ENCODE assay signal across 8 cellular contexts in the genomic region with DNA sequence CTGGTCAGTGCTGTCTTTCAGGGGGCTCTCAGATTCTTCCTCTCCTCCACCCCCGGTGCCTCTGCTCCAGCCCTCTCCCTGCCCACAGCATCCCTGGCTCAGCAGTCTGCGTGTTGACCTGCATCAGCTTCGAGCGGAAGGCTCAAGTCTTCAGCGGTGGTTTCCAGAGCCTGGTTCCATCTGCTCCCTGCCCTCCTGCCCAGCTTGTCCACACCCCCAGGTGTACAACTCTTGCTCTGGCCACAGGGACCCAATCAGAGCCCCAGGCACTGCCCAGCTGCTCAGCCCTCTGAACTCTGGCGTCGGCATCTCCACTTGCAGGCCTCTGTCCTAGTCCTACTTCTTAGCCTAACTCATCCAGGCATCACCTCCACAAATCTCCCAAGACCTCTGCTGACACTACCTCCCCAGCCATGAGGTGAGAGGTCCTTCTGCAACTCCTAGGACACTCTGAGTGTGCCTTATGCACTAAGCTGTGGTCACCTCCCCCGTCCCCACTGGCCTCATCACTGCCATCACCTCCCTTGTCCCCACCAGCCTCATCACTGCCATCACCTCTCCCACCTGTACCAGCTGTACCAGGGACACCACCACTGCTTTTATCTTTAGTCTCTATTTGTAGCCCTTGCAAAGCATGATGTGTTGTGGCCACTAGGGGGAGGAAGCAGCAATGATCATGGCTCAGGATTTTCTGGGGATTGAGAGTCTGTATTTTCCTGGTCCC.
DNase-seq lines count a peak whose midpoint lies in the region; ATAC-seq and TF ChIP-seq lines count a peak whose summit lies in the region.

No MANE protein-coding gene starts in this region.

- intact Hi-C loops in Caco-2 (cut with micrococcal nuclease; ENCODE audit: unreplicated experiment): loop anchor here (1.0 to 5.0 kb wide), 3 partner anchors 61 to 280 kb away; a partner anchor contains a TSS

- peak; percentile 82 to 93 for TF ChIP-seq CTCF in Caco-2 (IDR thresholded peaks at IDR 0.05; ENCODE audit: insufficient read depth in 1 of 2, low read depth in 1 of 2, low read length in 1 of 2, severe bottlenecking in 1 of 2, unreplicated experiment in 1 of 2)
- peak; percentile 95 for TF ChIP-seq CTCF in cardiac muscle cell (IDR thresholded peaks at IDR 0.05; ENCODE audit: low read depth, low read length)

- peak; percentile 60 to 71 for DNase-seq in Caco-2
- peak; percentile 21 to 64 for DNase-seq in HAP-1 (ENCODE audit: low spot score in 2 of 2)
- DNase-seq in NT2/D1 (ENCODE audit: low read depth, low spot score): peak; percentile 49
- DNase-seq in activated naive CD4-positive, alpha-beta T cell treated with anti-CD3 and anti-CD28 coated beads, Interleukin-2, amount 10 ng/mL, durations not matched to agents 7 days and 5 days: peak; percentile 60
- DNase-seq in cardiac muscle cell (ENCODE audit: low read depth in 1 of 2, low spot score in 1 of 2): peak; percentile 68 to 73
- peak; percentile 39 for DNase-seq in retina

- no TSS peak for BruUV-seq in Caco-2 (replicated peaks; lab: Mats Ljungman, UMichigan)

- H3K4me1 ChIP-seq in Caco-2: no peaks in the 10 kb centered on the region
- H3K4me1 ChIP-seq in HAP-1: no peaks in the 10 kb centered on the region
- peaks cover 11% of the 10 kb centered on the region for H3K4me1 ChIP-seq in NT2/D1 (ENCODE audit: insufficient read depth, insufficient read length)
- H3K4me1 ChIP-seq in cardiac muscle cell (ENCODE audit: low read depth): peaks cover 4% of the 10 kb centered on the region

- H3K27me3 ChIP-seq in Caco-2 (replicated peaks; ENCODE audit: control insufficient read depth, insufficient read depth, low read length): no peaks in the 10 kb centered on the region
- no peaks in the 10 kb centered on the region for H3K27me3 ChIP-seq in HAP-1 (ENCODE audit: low read depth)
- no peaks in the 10 kb centered on the region for H3K27me3 ChIP-seq in NT2/D1 (ENCODE audit: insufficient read depth, insufficient read length)
- no peaks in the 10 kb centered on the region for H3K27me3 ChIP-seq in cardiac muscle cell

- H3K4me3 ChIP-seq in Caco-2 (ENCODE audit: low read depth, low read length) (no peak overlapping the region), HAP-1 (no peak overlapping the region), NT2/D1 (ENCODE audit: insufficient read length, low read depth) (no peak overlapping the region), cardiac muscle cell (no peak overlapping the region)

- H3K4me3 Mint-ChIP-seq in Caco-2 (ENCODE audit: unreplicated experiment): no peak overlapping the region
- H3K4me3 Mint-ChIP-seq in activated naive CD4-positive, alpha-beta T cell treated with anti-CD3 and anti-CD28 coated beads, Interleukin-2, amount 10 ng/mL, durations not matched to agents 7 days and 5 days: no peak overlapping the region

- ATAC-seq in GM21447 (IDR thresholded peaks at IDR 0.05; ENCODE audit: unreplicated experiment): no peak
- no peak for ATAC-seq in GM19035 (IDR thresholded peaks at IDR 0.05; ENCODE audit: unreplicated experiment)

- POLR2A ChIA-PET in Caco-2 (lab: Charles Lee): no interaction called here

- no peaks in the 10 kb centered on the region for H3K36me3 ChIP-seq in Caco-2 (ENCODE audit: control insufficient read depth, insufficient read depth, low read length)
- H3K36me3 ChIP-seq in HAP-1 (replicated peaks): no peaks in the 10 kb centered on the region
- H3K36me3 ChIP-seq in NT2/D1 (ENCODE audit: insufficient read depth, insufficient read length, low read length): no peaks in the 10 kb centered on the region
- H3K36me3 ChIP-seq in cardiac muscle cell: no peaks in the 10 kb centered on the region

- CTCF ChIA-PET in Caco-2 (lab: Charles Lee): interaction anchor here (1.1 to 1.4 kb wide), 2 partner anchors 54 to 61 kb away, joined by 3 read pairs; a partner anchor contains a TSS
- CTCF ChIA-PET in activated naive CD4-positive, alpha-beta T cell treated with anti-CD3 and anti-CD28 coated beads, Interleukin-2, amount 10 ng/mL, durations not matched to agents 7 days and 5 days (lab: Charles Lee): interaction anchor here (0.7 to 4.3 kb wide), 12 partner anchors 8 to 199 kb away, joined by 3 to 37 read pairs (median 4); a partner anchor contains a TSS

- no peak overlapping the region for H3K9ac ChIP-seq in NT2/D1 (ENCODE audit: insufficient read length, low read depth)

- H3K27ac ChIP-seq in cardiac muscle cell: no peak overlapping the region

- H3K4me1 Mint-ChIP-seq in Caco-2 (ENCODE audit: low read depth, unreplicated experiment): peaks cover 8% of the 10 kb centered on the region
- peaks cover 3% of the 10 kb centered on the region for H3K4me1 Mint-ChIP-seq in activated naive CD4-positive, alpha-beta T cell treated with anti-CD3 and anti-CD28 coated beads, Interleukin-2, amount 10 ng/mL, durations not matched to agents 7 days and 5 days

- no peaks in the 10 kb centered on the region for H3K9me3 ChIP-seq in Caco-2
- H3K9me3 ChIP-seq in HAP-1: no peaks in the 10 kb centered on the region
- H3K9me3 ChIP-seq in NT2/D1 (ENCODE audit: insufficient read depth, low read length): no peaks in the 10 kb centered on the region
- no peaks in the 10 kb centered on the region for H3K9me3 ChIP-seq in cardiac muscle cell (ENCODE audit: low read depth)

- in situ Hi-C loops in HAP-1 (cut with MboI; ENCODE audit: low sequenced_read_pairs): no loop called here

- H3K36me3 Mint-ChIP-seq in Caco-2 (ENCODE audit: insufficient read depth, unreplicated experiment): no peaks in the 10 kb centered on the region
- H3K36me3 Mint-ChIP-seq in activated naive CD4-positive, alpha-beta T cell treated with anti-CD3 and anti-CD28 coated beads, Interleukin-2, amount 10 ng/mL, durations not matched to agents 7 days and 5 days: no peaks in the 10 kb centered on the region

- H3K9me3 Mint-ChIP-seq in Caco-2 (ENCODE audit: unreplicated experiment): no peaks in the 10 kb centered on the region
- no peaks in the 10 kb centered on the region for H3K9me3 Mint-ChIP-seq in activated naive CD4-positive, alpha-beta T cell treated with anti-CD3 and anti-CD28 coated beads, Interleukin-2, amount 10 ng/mL, durations not matched to agents 7 days and 5 days

- H3K27me3 Mint-ChIP-seq in Caco-2 (ENCODE audit: insufficient read depth, unreplicated experiment): no peaks in the 10 kb centered on the region
- peaks cover 1% of the 10 kb centered on the region for H3K27me3 Mint-ChIP-seq in activated naive CD4-positive, alpha-beta T cell treated with anti-CD3 and anti-CD28 coated beads, Interleukin-2, amount 10 ng/mL, durations not matched to agents 7 days and 5 days

- H3K27ac Mint-ChIP-seq in Caco-2 (ENCODE audit: unreplicated experiment): no peak overlapping the region
- no peak overlapping the region for H3K27ac Mint-ChIP-seq in activated naive CD4-positive, alpha-beta T cell treated with anti-CD3 and anti-CD28 coated beads, Interleukin-2, amount 10 ng/mL, durations not matched to agents 7 days and 5 days
